18 cellular contexts compared by ENCODE assay signal in the genomic region with DNA sequence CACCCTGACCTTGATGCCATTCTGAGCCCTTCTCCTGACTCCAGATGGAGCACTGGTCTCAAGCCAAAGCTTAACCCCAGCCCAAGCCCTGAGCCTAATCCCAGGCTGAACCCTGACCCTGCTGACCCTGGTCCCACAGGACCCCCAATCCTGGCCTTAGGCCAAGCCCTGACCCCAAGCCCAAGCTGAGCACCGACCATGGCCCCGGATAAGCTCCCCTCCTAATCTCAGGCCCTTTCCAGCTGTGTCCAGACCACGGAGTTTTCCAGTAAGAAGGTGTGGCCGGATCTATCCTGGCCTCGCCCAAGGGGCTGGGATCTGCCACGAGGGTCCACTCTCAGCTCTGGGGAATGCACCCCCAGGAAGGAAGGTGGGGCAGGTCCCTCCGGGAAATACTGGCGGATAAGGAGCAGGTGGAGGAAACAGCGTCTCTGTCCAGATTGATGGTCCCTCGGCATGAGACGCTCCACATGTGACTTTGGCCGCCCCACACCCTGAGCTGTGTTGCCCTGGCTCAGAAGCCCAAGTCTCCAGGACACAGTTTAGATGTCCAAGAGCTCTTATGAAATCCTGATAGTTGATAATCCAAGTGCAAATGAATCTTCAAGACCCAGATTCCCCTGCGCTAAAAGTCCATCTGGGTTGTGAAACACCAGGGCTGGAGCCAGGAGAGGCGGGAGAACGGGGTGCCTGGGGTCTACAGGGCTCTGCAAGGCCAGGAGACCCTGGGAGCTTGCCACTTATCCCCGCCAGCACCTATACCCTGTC. TPM values are rescaled to one million over a fixed set of nuclear protein-coding genes. Genes with fewer than 3 reads are reported as not detected.
DNase-seq lines count a peak whose midpoint lies in the region; ATAC-seq and TF ChIP-seq lines count a peak whose summit lies in the region.
"Had no signal": no experiment of that assay in that cellular context is flagged by ENCODE, and none has a peak within 500 bp of the region (broad histone marks: within the 10 kb centered on the region; RNA-seq: fewer than 3 reads in every experiment).

No MANE protein-coding gene starts in this region.

- H3K36me3 Mint-ChIP-seq in CD8-positive, alpha-beta memory T cell: no peaks in the 10 kb centered on the region
- H3K36me3 Mint-ChIP-seq: activated naive CD4-positive, alpha-beta T cell treated with anti-CD3 and anti-CD28 coated beads, Interleukin-2, amount 50 U/mL, for 72 hours; naive B cell had no signal

- H3K4me1 Mint-ChIP-seq in CD8-positive, alpha-beta memory T cell: no peaks in the 10 kb centered on the region
- H3K4me1 Mint-ChIP-seq: naive B cell had no signal

- no peaks in the 10 kb centered on the region for H3K79me1 ChIP-seq in mesenchymal stem cell (replicated peaks; ENCODE audit: low read length, poor library complexity, severe bottlenecking)

- DNase-seq in A172 (ENCODE audit: low spot score) (peak; percentile 61), dorsolateral prefrontal cortex (no peak), mesenchymal stem cell (no peak), RKO (ENCODE audit: low spot score) (no peak), UCSD-AML1 (lab: John Stamatoyannopoulos, UW; ENCODE audit: unreplicated experiment) (no peak)
- DNase-seq in CD8-positive, alpha-beta memory T cell: no peak
- DNase-seq: activated CD4-positive, alpha-beta T cell treated with anti-CD3 and anti-CD28 coated beads, Interleukin-2, amount 50 U/mL, for 1 hour; activated T-cell treated with anti-CD3 and anti-CD28 coated beads, Interleukin-2, amount 50 U/mL, for 1 hour; endodermal cell; foreskin melanocyte; MM.1S; naive B cell; NCI-H1930 had no signal

- no peak overlapping the region for H2AK5ac ChIP-seq in mesenchymal stem cell (ENCODE audit: low read length, severe bottlenecking)

- no peak overlapping the region for H2BK12ac ChIP-seq in mesenchymal stem cell (ENCODE audit: low read length in 2 of 2)

- H3K4me1 ChIP-seq in mesenchymal stem cell (ENCODE audit: control insufficient read depth, insufficient read depth, low read depth, low read length) (peaks cover 19% of the 10 kb centered on the region), stomach smooth muscle (ENCODE audit: control insufficient read depth, insufficient read depth, low read length) (peaks cover 42% of the 10 kb centered on the region)
- H3K4me1 ChIP-seq in CD8-positive, alpha-beta memory T cell (ENCODE audit: insufficient read depth, low read length): no peaks in the 10 kb centered on the region

- no peak overlapping the region for H3K23ac ChIP-seq in mesenchymal stem cell (ENCODE audit: low read length in 2 of 2)

- POLR2A ChIA-PET in CD8-positive, alpha-beta memory T cell (lab: Charles Lee): no interaction called here

- no peak overlapping the region for H2AFZ ChIP-seq in mesenchymal stem cell (ENCODE audit: low read depth, low read length)

- no peak for ATAC-seq in HG03521 (IDR thresholded peaks at IDR 0.05; ENCODE audit: unreplicated experiment)
- ATAC-seq: activated naive CD4-positive, alpha-beta T cell treated with anti-CD3 and anti-CD28 coated beads, Interleukin-2, amount 50 U/mL, for 72 hours had no signal

- H3K27ac ChIP-seq in dorsolateral prefrontal cortex: peak overlapping the region in 31 of 59 donors; percentile 9 to 98 (median 53)
- H3K27ac ChIP-seq in mesenchymal stem cell (ENCODE audit: low read length, poor library complexity, severe bottlenecking): no peak overlapping the region
- H3K27ac ChIP-seq in stomach smooth muscle (ENCODE audit: low read length): peak overlapping the region; percentile 60
- no peak overlapping the region for H3K27ac ChIP-seq in CD8-positive, alpha-beta memory T cell (ENCODE audit: low read depth, low read length)
- H3K27ac ChIP-seq: C4-2B had no signal

- CTCF ChIA-PET in CD8-positive, alpha-beta memory T cell (lab: Charles Lee): interaction anchor here (1.4 to 4.0 kb wide), 3 partner anchors 7 to 26 kb away, joined by 3 to 17 read pairs (median 4); a partner anchor contains a TSS

- no peak overlapping the region for H3K4me3 Mint-ChIP-seq in CD8-positive, alpha-beta memory T cell
- H3K4me3 Mint-ChIP-seq: endodermal cell, naive B cell had no signal

- H3K36me3 ChIP-seq in mesenchymal stem cell (ENCODE audit: control insufficient read depth in 1 of 2, insufficient read depth in 2 of 2, low read depth in 1 of 2, low read length in 2 of 2) (peaks cover 0 to 24% of the 10 kb centered on the region in 2 experiments), stomach smooth muscle (ENCODE audit: control insufficient read depth in 2 of 2, insufficient read depth in 2 of 2, low read length in 2 of 2) (peaks cover 11 to 30% of the 10 kb centered on the region in 2 donors)
- H3K36me3 ChIP-seq in CD8-positive, alpha-beta memory T cell (ENCODE audit: insufficient read depth, low read length): no peaks in the 10 kb centered on the region

- no peak for TF ChIP-seq CTCF in dorsolateral prefrontal cortex (IDR thresholded peaks at IDR 0.05 in 54 of 56, conservative IDR thresholded peaks at IDR 0.05 in 2 of 56; ENCODE audit: low read depth in 1 of 56, partially characterized antibody in 56 of 56)

- H4K8ac ChIP-seq in mesenchymal stem cell (ENCODE audit: low read length): no peak overlapping the region

- peak overlapping the region in 2 of 8 donors; percentile 38 to 60 for H3K27ac Mint-ChIP-seq in CD8-positive, alpha-beta memory T cell
- H3K27ac Mint-ChIP-seq: activated naive CD4-positive, alpha-beta T cell treated with anti-CD3 and anti-CD28 coated beads, Interleukin-2, amount 50 U/mL, for 72 hours; endodermal cell had no signal

- no peak overlapping the region for H3K18ac ChIP-seq in mesenchymal stem cell (ENCODE audit: low read depth in 1 of 2, low read length in 2 of 2)

- H3K4ac ChIP-seq in mesenchymal stem cell (ENCODE audit: low read depth in 1 of 2, low read length in 2 of 2): no peak overlapping the region

- no peaks in the 10 kb centered on the region for H3K9me3 ChIP-seq in mesenchymal stem cell (ENCODE audit: control insufficient read depth, low read length)
- H3K9me3 ChIP-seq in stomach smooth muscle (ENCODE audit: control insufficient read depth in 2 of 2, low read length in 2 of 2): no peaks in the 10 kb centered on the region
- no peaks in the 10 kb centered on the region for H3K9me3 ChIP-seq in CD8-positive, alpha-beta memory T cell (ENCODE audit: low read length)

- no peak overlapping the region for H2BK15ac ChIP-seq in mesenchymal stem cell (ENCODE audit: low read depth, poor library complexity, severe bottlenecking)

- no peak overlapping the region for H4K91ac ChIP-seq in mesenchymal stem cell (ENCODE audit: low read length)

- H3K27me3 Mint-ChIP-seq in CD8-positive, alpha-beta memory T cell: peaks cover 2 to 16% of the 10 kb centered on the region in 2 donors

- H3K4me3 ChIP-seq in dorsolateral prefrontal cortex: no peak overlapping the region
- no peak overlapping the region for H3K4me3 ChIP-seq in mesenchymal stem cell (ENCODE audit: insufficient read depth in 1 of 2, low read depth in 1 of 2, low read length in 2 of 2)
- no peak overlapping the region for H3K4me3 ChIP-seq in stomach smooth muscle (ENCODE audit: low read length in 2 of 2)
- no peak overlapping the region for H3K4me3 ChIP-seq in CD8-positive, alpha-beta memory T cell (ENCODE audit: low read length)

- H3K4me2 ChIP-seq in mesenchymal stem cell (ENCODE audit: low read length, poor library complexity, severe bottlenecking): no peak overlapping the region

- H3K14ac ChIP-seq in mesenchymal stem cell (ENCODE audit: low read length in 2 of 2): no peak overlapping the region

- intact Hi-C loops in dorsolateral prefrontal cortex (cut with DNase I): no loop called here

- H3K27me3 ChIP-seq in dorsolateral prefrontal cortex (no peaks in the 10 kb centered on the region), mesenchymal stem cell (ENCODE audit: control insufficient read depth in 1 of 2, insufficient read depth in 1 of 2, low read length in 2 of 2) (peaks cover 0 to 14% of the 10 kb centered on the region in 2 experiments), stomach smooth muscle (ENCODE audit: control insufficient read depth in 1 of 2, insufficient read depth in 2 of 2, low read length in 2 of 2) (no peaks in the 10 kb centered on the region)
- H3K27me3 ChIP-seq in CD8-positive, alpha-beta memory T cell (ENCODE audit: insufficient read depth, low read length, poor library complexity, severe bottlenecking): no peaks in the 10 kb centered on the region

- no peak overlapping the region for H2BK120ac ChIP-seq in mesenchymal stem cell (ENCODE audit: low read depth, low read length)

- no peaks in the 10 kb centered on the region for H3K9me3 Mint-ChIP-seq in CD8-positive, alpha-beta memory T cell
- H3K9me3 Mint-ChIP-seq: activated naive CD4-positive, alpha-beta T cell treated with anti-CD3 and anti-CD28 coated beads, Interleukin-2, amount 50 U/mL, for 72 hours; endodermal cell; naive B cell had no signal

- H2BK5ac ChIP-seq in mesenchymal stem cell (ENCODE audit: low read depth, low read length, poor library complexity, severe bottlenecking): no peak overlapping the region

- H3K9ac ChIP-seq in mesenchymal stem cell (ENCODE audit: low read length) (peak overlapping the region; percentile 35), stomach smooth muscle (ENCODE audit: low read length in 2 of 2) (no peak overlapping the region)

- WGBS in mesenchymal stem cell: 85% methylated on average over 16 of the region's 16 CpGs

RNA-seq across cellular contexts. Expression of a gene that starts 10.4 kb away (rescaled TPM):
- total RNA-seq in A172 (2014; rRNA removed; shearing (Covaris generic)): 0.41 and 0.50 TPM in 2 replicates
- 10 to 100 TPM in 117 of 120 experiments, 1 to 10 TPM in 3; 8.1 to 58.9 (median 19.5) TPM for total RNA-seq in dorsolateral prefrontal cortex
- 0.18 TPM for polyA plus RNA-seq in mesenchymal stem cell (2013, experiment 1 of 2)
- polyA plus RNA-seq in mesenchymal stem cell (2013, experiment 2 of 2): 0.11 TPM
- not detected for total RNA-seq in CD8-positive, alpha-beta memory T cell
- polyA plus RNA-seq in CD8-positive, alpha-beta memory T cell: not detected
- total RNA-seq: activated naive CD4-positive, alpha-beta T cell treated with anti-CD3 and anti-CD28 coated beads, Interleukin-2, amount 50 U/mL, for 72 hours; NCI-H460 had no signal

RNA-seq across cellular contexts. Expression of a gene that starts 45.2 kb away (rescaled TPM):
- 104 and 113 TPM in 2 replicates for total RNA-seq in A172 (2014; rRNA removed; shearing (Covaris generic))
- 100 to 1,000 TPM in 79 of 120 experiments, 10 to 100 TPM in 41; 39.1 to 162 (median 111) TPM for total RNA-seq in dorsolateral prefrontal cortex
- polyA plus RNA-seq in mesenchymal stem cell (2013, experiment 1 of 2): 54.8 TPM
- polyA plus RNA-seq in mesenchymal stem cell (2013, experiment 2 of 2): 54.9 TPM
- total RNA-seq in CD8-positive, alpha-beta memory T cell: 10 to 100 TPM; 23.1 to 23.6 TPM
- polyA plus RNA-seq in CD8-positive, alpha-beta memory T cell: 10.1 TPM

Comparison
In these comparisons a context has a peak if more than half of its experiments do, and no peak if none do; other contexts are left out.
1. H3K27ac ChIP-seq: peak in dorsolateral prefrontal cortex (31 of 59) and stomach smooth muscle (single experiment); none in mesenchymal stem cell (single experiment) and CD8-positive, alpha-beta memory T cell (single experiment).